ENCODE assay signal across 15 cellular contexts in the genomic region with DNA sequence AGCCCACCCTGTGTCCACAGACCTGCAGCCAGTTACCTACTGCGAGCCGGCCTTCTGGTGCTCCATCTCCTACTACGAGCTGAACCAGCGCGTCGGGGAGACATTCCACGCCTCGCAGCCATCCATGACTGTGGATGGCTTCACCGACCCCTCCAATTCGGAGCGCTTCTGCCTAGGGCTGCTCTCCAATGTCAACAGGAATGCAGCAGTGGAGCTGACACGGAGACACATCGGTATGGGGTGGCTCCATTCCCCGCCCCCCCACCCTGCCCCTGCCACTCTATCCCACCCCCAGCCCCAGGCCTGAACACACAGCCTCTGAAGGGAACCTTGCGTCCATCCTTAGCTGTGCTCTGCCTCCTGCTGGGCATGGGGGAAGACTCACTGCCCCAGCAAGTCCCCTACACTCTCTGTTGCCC.
DNase-seq lines count a peak whose midpoint lies in the region; ATAC-seq and TF ChIP-seq lines count a peak whose summit lies in the region.
"Had no signal": no experiment of that assay in that cellular context is flagged by ENCODE, and none has a peak within 500 bp of the region (broad histone marks: within the 10 kb centered on the region; RNA-seq: fewer than 3 reads in every experiment).

No MANE protein-coding gene starts in this region.

- no peak overlapping the region for H4K12ac ChIP-seq in trophoblast cell (ENCODE audit: low read depth, low read length)

- H4K91ac ChIP-seq in trophoblast cell (ENCODE audit: low read depth, low read length) = no peak overlapping the region

- no peak overlapping the region for H4K8ac ChIP-seq in trophoblast cell (ENCODE audit: low read depth, low read length)

- H3K36me3 ChIP-seq in endodermal cell (ENCODE audit: control insufficient read depth, insufficient read depth, low read length) (peaks cover 34% of the 10 kb centered on the region), trophoblast cell (ENCODE audit: control insufficient read depth in 1 of 2, insufficient read depth in 2 of 2, low read length in 2 of 2) (peaks cover 40 to 47% of the 10 kb centered on the region in 2 experiments)
- H3K36me3 ChIP-seq: breast epithelium had no signal

- H2AFZ ChIP-seq in trophoblast cell (ENCODE audit: insufficient read depth, low read length, poor library complexity) = no peak overlapping the region

- no peak overlapping the region for H3K9ac ChIP-seq in endodermal cell (ENCODE audit: extremely low read depth, low read length, poor library complexity, severe bottlenecking)
- no peak overlapping the region for H3K9ac ChIP-seq in trophoblast cell (ENCODE audit: low read length)
- H3K9ac ChIP-seq: BLaER1 treated with 17β-estradiol and CSF1 and Interleukin-3, amounts not matched to agents 10 nM and 100 nM; SK-N-SH had no signal

- no peak overlapping the region for H2BK12ac ChIP-seq in trophoblast cell (ENCODE audit: low read length)

- DNase-seq in LNCaP clone FGC (ENCODE audit: low read depth) (no peak), endodermal cell (peak; percentile 55), trophoblast cell (no peak), natural killer cell (no peak)
- DNase-seq: DMS53; effector memory CD8-positive, alpha-beta T cell; MV-4-11; SK-N-SH had no signal

- no peak overlapping the region for H3K27ac Mint-ChIP-seq in endodermal cell
- no peak overlapping the region for H3K27ac Mint-ChIP-seq in natural killer cell
- H3K27ac Mint-ChIP-seq: activated naive CD8-positive, alpha-beta T cell had no signal

- no peak overlapping the region for H3K23ac ChIP-seq in trophoblast cell (ENCODE audit: low read length)

- TF ChIP-seq CTCF in GM12872 (IDR thresholded peaks at IDR 0.05; ENCODE audit: insufficient read depth, low read depth, low read length) (peak; percentile 25; the same call in 1 of the 3 replicates), LNCaP clone FGC (IDR thresholded peaks at IDR 0.05; ENCODE audit: control insufficient read depth, extremely low read depth, insufficient read depth) (0 out of 2 replicates have a peak, but pooled peaks have one; percentile 9), endodermal cell (conservative IDR thresholded peaks at IDR 0.05) (peak; percentile 51), natural killer cell (IDR thresholded peaks at IDR 0.05) (no peak)

- 76 to 96% methylated on average over 8 to 14 of the region's 15 CpGs for WGBS in endodermal cell (ENCODE audit: insufficient coverage in 1 of 2, insufficient read length in 1 of 2), 2 experiments
- no CpG with 5 or more reads among the region's 15 CpGs for WGBS in trophoblast cell (ENCODE audit: extremely low coverage, insufficient coverage, insufficient read length)

- no peak overlapping the region for H2BK120ac ChIP-seq in trophoblast cell (ENCODE audit: insufficient read depth, low read length, poor library complexity)

- no peak overlapping the region for H3K4ac ChIP-seq in trophoblast cell (ENCODE audit: low read depth, low read length)

- H3K4me3 ChIP-seq in LNCaP clone FGC (ENCODE audit: low read depth, low read length) (no peak overlapping the region), endodermal cell (ENCODE audit: low read length) (no peak overlapping the region), trophoblast cell (ENCODE audit: low read depth, low read length) (no peak overlapping the region)
- H3K4me3 ChIP-seq: BLaER1 treated with 17β-estradiol and CSF1 and Interleukin-3, amounts not matched to agents 10 nM and 100 nM; breast epithelium had no signal

- no peak overlapping the region for H3K27ac ChIP-seq in endodermal cell (ENCODE audit: low read depth, low read length)
- no peak overlapping the region for H3K27ac ChIP-seq in trophoblast cell (ENCODE audit: low read depth, low read length)
- H3K27ac ChIP-seq: breast epithelium, VCaP had no signal

- H3K4me3 Mint-ChIP-seq in endodermal cell (no peak overlapping the region), natural killer cell (no peak overlapping the region)
- H3K4me3 Mint-ChIP-seq: activated naive CD8-positive, alpha-beta T cell; effector memory CD8-positive, alpha-beta T cell had no signal

- no peaks in the 10 kb centered on the region for H3K27me3 ChIP-seq in endodermal cell (ENCODE audit: control insufficient read depth, insufficient read depth, low read length, poor library complexity, severe bottlenecking)
- no peaks in the 10 kb centered on the region for H3K27me3 ChIP-seq in trophoblast cell (ENCODE audit: insufficient read depth, low read length)
- H3K27me3 ChIP-seq: BLaER1 treated with 17β-estradiol and CSF1 and Interleukin-3, amounts not matched to agents 10 nM and 100 nM; breast epithelium had no signal

- H3K36me3 Mint-ChIP-seq in endodermal cell (ENCODE audit: low read depth) (no peaks in the 10 kb centered on the region), natural killer cell (no peaks in the 10 kb centered on the region)

- no peaks in the 10 kb centered on the region for H3K9me3 Mint-ChIP-seq in endodermal cell
- no peaks in the 10 kb centered on the region for H3K9me3 Mint-ChIP-seq in natural killer cell
- H3K9me3 Mint-ChIP-seq: effector memory CD8-positive, alpha-beta T cell had no signal

- no peak for ATAC-seq in natural killer cell
- ATAC-seq in GM21515 (IDR thresholded peaks at IDR 0.05; ENCODE audit: unreplicated experiment) = no peak
- no peak for ATAC-seq in GM21825 (IDR thresholded peaks at IDR 0.05; ENCODE audit: unreplicated experiment)
- ATAC-seq: effector memory CD8-positive, alpha-beta T cell had no signal

- H3K4me1 ChIP-seq in endodermal cell (ENCODE audit: control insufficient read depth, insufficient read depth, low read length) (peaks cover 12% of the 10 kb centered on the region), trophoblast cell (ENCODE audit: control insufficient read depth in 1 of 2, insufficient read depth in 2 of 2, low read length in 2 of 2) (peaks cover 22 to 26% of the 10 kb centered on the region in 2 experiments)

- no peak overlapping the region for H2BK5ac ChIP-seq in trophoblast cell (ENCODE audit: low read depth, low read length, poor library complexity)

- H3K79me1 ChIP-seq in trophoblast cell (ENCODE audit: low read length) = peaks cover 19% of the 10 kb centered on the region

- no peaks in the 10 kb centered on the region for H3K79me2 ChIP-seq in trophoblast cell (ENCODE audit: control insufficient read depth, insufficient read depth, low read length, poor library complexity)

- intact Hi-C loops in natural killer cell (cut with micrococcal nuclease) = no loop called here

- peak overlapping the region; percentile 53 for H2AK5ac ChIP-seq in trophoblast cell (ENCODE audit: low read length)

- H3K4me1 Mint-ChIP-seq in endodermal cell (peaks cover 17% of the 10 kb centered on the region), natural killer cell (peaks cover 19 to 35% of the 10 kb centered on the region in 2 donors)

- no peak overlapping the region for H3K4me2 ChIP-seq in trophoblast cell (ENCODE audit: low read length)
- H3K4me2 ChIP-seq: BLaER1 treated with 17β-estradiol and CSF1 and Interleukin-3, amounts not matched to agents 10 nM and 100 nM; SK-N-SH had no signal

- H3K9me3 ChIP-seq in endodermal cell (ENCODE audit: control insufficient read depth, low read length) (no peaks in the 10 kb centered on the region), trophoblast cell (ENCODE audit: insufficient read depth, low read depth, low read length) (peaks cover 2% of the 10 kb centered on the region)
- H3K9me3 ChIP-seq: BLaER1 treated with 17β-estradiol and CSF1 and Interleukin-3, amounts not matched to agents 10 nM and 100 nM; breast epithelium; SK-N-SH had no signal

- H3K27me3 Mint-ChIP-seq in endodermal cell (ENCODE audit: insufficient read depth) (no peaks in the 10 kb centered on the region), natural killer cell (ENCODE audit: low read depth in 2 of 2) (no peaks in the 10 kb centered on the region)
- H3K27me3 Mint-ChIP-seq: activated naive CD8-positive, alpha-beta T cell; effector memory CD8-positive, alpha-beta T cell had no signal

- H3K14ac ChIP-seq in trophoblast cell (ENCODE audit: low read length) = no peak overlapping the region

- no peak overlapping the region for H3K18ac ChIP-seq in trophoblast cell (ENCODE audit: low read length)
